Comparison of ENCODE assay signal across 8 cellular contexts in the genomic region with DNA sequence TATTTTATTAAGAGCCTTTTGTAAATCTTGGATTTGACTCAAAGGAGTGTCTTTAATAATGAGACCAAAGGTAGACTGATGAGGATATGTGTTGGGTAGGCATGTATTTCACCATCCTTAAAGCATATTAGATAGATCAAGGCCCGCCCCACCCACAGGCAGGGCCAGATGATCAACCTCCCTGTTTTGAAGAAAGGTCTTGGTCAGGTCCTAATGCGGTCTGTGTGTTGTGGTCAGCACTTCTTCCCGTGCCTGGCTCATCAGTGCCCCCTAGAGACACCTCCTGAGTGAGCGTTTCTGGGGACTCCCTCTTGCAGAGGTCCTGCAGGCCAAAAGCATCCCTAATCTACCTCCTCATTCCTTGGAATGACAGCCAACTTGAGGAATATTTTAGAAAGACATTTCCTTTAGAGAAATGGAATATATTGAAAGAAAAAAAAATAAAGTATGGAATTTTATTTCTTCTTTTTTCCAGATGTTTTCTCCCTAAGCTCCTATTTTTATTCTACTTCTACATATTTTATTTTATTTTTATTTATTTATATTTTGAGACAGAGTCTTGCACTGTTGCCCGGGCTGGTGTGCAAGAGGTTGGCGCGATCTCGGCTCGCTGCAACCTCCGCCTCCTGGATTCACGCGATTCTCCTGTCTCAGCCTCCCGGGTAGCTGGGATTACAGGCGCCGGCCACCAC. TPM values are rescaled to one million over a fixed set of nuclear protein-coding genes. Genes with fewer than 3 reads are reported as not detected.
DNase-seq lines count a peak whose midpoint lies in the region; ATAC-seq, FAIRE-seq and TF ChIP-seq lines count a peak whose summit lies in the region.

No MANE protein-coding gene starts in this region.

- H3K4me3 ChIP-seq in neutrophil (ENCODE audit: low read depth in 1 of 2, low read length in 1 of 2) = no peak overlapping the region

- no peaks in the 10 kb centered on the region for H3K4me1 Mint-ChIP-seq in activated CD8-positive, alpha-beta T cell treated with anti-CD3 and anti-CD28 coated beads, Interleukin-2, amount 10 ng/mL, durations not matched to agents 7 days and 5 days (ENCODE audit: low read depth)

- peaks cover 4% of the 10 kb centered on the region for H3K27me3 Mint-ChIP-seq in activated CD8-positive, alpha-beta T cell treated with anti-CD3 and anti-CD28 coated beads, Interleukin-2, amount 10 ng/mL, durations not matched to agents 7 days and 5 days (ENCODE audit: low read depth)

- POLR2A ChIA-PET in activated CD8-positive, alpha-beta T cell treated with anti-CD3 and anti-CD28 coated beads, Interleukin-2, amount 10 ng/mL, durations not matched to agents 7 days and 5 days (lab: Charles Lee) = no interaction called here

- H3K36me3 Mint-ChIP-seq in activated CD8-positive, alpha-beta T cell treated with anti-CD3 and anti-CD28 coated beads, Interleukin-2, amount 10 ng/mL, durations not matched to agents 7 days and 5 days (ENCODE audit: low read depth) = no peaks in the 10 kb centered on the region

- FAIRE-seq in GM19239 (lab: Jason Lieb, UNC) = peak; percentile 90

- H3K27ac Mint-ChIP-seq in activated CD8-positive, alpha-beta T cell treated with anti-CD3 and anti-CD28 coated beads, Interleukin-2, amount 10 ng/mL, durations not matched to agents 7 days and 5 days = no peak overlapping the region

- CTCF ChIA-PET in activated CD8-positive, alpha-beta T cell treated with anti-CD3 and anti-CD28 coated beads, Interleukin-2, amount 10 ng/mL, durations not matched to agents 7 days and 5 days (lab: Charles Lee) = interaction anchor here (1.0 to 1.4 kb wide), 3 partner anchors 11 to 360 kb away, joined by 3 to 5 read pairs (median 4); no protein-coding TSS in a partner anchor

- peak; percentile 90 for TF ChIP-seq CTCF in foreskin keratinocyte (conservative IDR thresholded peaks at IDR 0.05)
- TF ChIP-seq CTCF in neutrophil (IDR thresholded peaks at IDR 0.05) = peak; percentile 82

- H3K9me3 Mint-ChIP-seq in activated CD8-positive, alpha-beta T cell treated with anti-CD3 and anti-CD28 coated beads, Interleukin-2, amount 10 ng/mL, durations not matched to agents 7 days and 5 days (ENCODE audit: insufficient read depth) = no peaks in the 10 kb centered on the region

- peak; percentile 74 for DNase-seq in Caki2 (ENCODE audit: low read depth)
- peak; percentile 57 for DNase-seq in GM19239 (ENCODE audit: insufficient read length, low spot score)
- peak; percentile 90 for DNase-seq in NCI-H226
- DNase-seq in activated CD8-positive, alpha-beta T cell treated with anti-CD3 and anti-CD28 coated beads, Interleukin-2, amount 10 ng/mL, durations not matched to agents 7 days and 5 days = peak; percentile 57
- DNase-seq in foreskin keratinocyte = peak; percentile 27 to 67
- DNase-seq in epidermal melanocyte (ENCODE audit: insufficient read length, low spot score) = no peak

- no peaks in the 10 kb centered on the region for H3K36me3 ChIP-seq in neutrophil

- peak; percentile 94 for ATAC-seq in HG03135 (IDR thresholded peaks at IDR 0.05; ENCODE audit: unreplicated experiment)
- ATAC-seq in activated CD8-positive, alpha-beta T cell treated with anti-CD3 and anti-CD28 coated beads, Interleukin-2, amount 10 ng/mL, durations not matched to agents 7 days and 5 days = peak; percentile 55
- peak; percentile 84 for ATAC-seq in foreskin keratinocyte

- no peaks in the 10 kb centered on the region for H3K9me3 ChIP-seq in neutrophil

- H3K27me3 ChIP-seq in foreskin keratinocyte (no peaks in the 10 kb centered on the region), neutrophil (no peaks in the 10 kb centered on the region)

- no peak overlapping the region for H3K27ac ChIP-seq in foreskin keratinocyte
- peak overlapping the region; percentile 56 for H3K27ac ChIP-seq in neutrophil

- in situ Hi-C loops in Caki2 (cut with HindIII; ENCODE audit: low pct_unique_long_range_greater_than_20kb, low sequenced_read_pairs) = no loop called here

- H3K4me3 Mint-ChIP-seq in activated CD8-positive, alpha-beta T cell treated with anti-CD3 and anti-CD28 coated beads, Interleukin-2, amount 10 ng/mL, durations not matched to agents 7 days and 5 days = no peak overlapping the region

- H3K4me1 ChIP-seq in foreskin keratinocyte (no peaks in the 10 kb centered on the region), neutrophil (ENCODE audit: control insufficient read depth in 1 of 2, insufficient read depth in 1 of 2, low read depth in 1 of 2, low read length in 1 of 2) (peaks cover 31 to 34% of the 10 kb centered on the region in 2 experiments)

RNA-seq across cellular contexts. Expression of a gene that starts 6.0 kb away (rescaled TPM):
- total RNA-seq in Caki2 (2014; rRNA removed; shearing (Covaris generic); ENCODE audit: low replicate concordance) = 10.9 TPM in 1 of 2 replicates, not detected in the other
- total RNA-seq in activated CD8-positive, alpha-beta T cell treated with anti-CD3 and anti-CD28 coated beads, Interleukin-2, amount 10 ng/mL, durations not matched to agents 7 days and 5 days = not detected
- not detected in 2 replicates for total RNA-seq in foreskin keratinocyte
- polyA plus RNA-seq in foreskin keratinocyte = not detected in 2 replicates
